In genomic region chr19:38849147-38849745, GRCh38 we compare ENCODE assay signal across 1 cellular context.
TF ChIP-seq lines count a peak whose summit lies in the region.

No MANE protein-coding gene starts in this region.

TF ChIP-seq in K562, 482 proteins besides CTCF, POLR2A, EP300 and RAD21 (continued from another document and continues in another):
- TF ChIP-seq ZHX1 (conservative IDR thresholded peaks at IDR 0.05; ENCODE audit: low read length) (no peak), TCF7L2 (IDR thresholded peaks at IDR 0.05; ENCODE audit: low read depth, low read length) (no peak), FIP1L1 (IDR thresholded peaks at IDR 0.05; ENCODE audit: low read depth, low read length, poor library complexity, severe bottlenecking) (no peak), KDM5B (IDR thresholded peaks at IDR 0.05; ENCODE audit: insufficient replicate concordance, low read depth, low read length) (no peak), GATAD2A (IDR thresholded peaks at IDR 0.05) (no peak), ERF (CRISPR knock-in tag; IDR thresholded peaks at IDR 0.05) (peak; percentile 11; the same call in 1 of the 2 replicates), YBX1 (IDR thresholded peaks at IDR 0.05) (no peak), SMARCE1 (IDR thresholded peaks at IDR 0.05) (no peak), NFE2L1 (tag; IDR thresholded peaks at IDR 0.05; ENCODE audit: borderline replicate concordance, low read depth) (no peak), ATF1 (CRISPR knock-in tag; IDR thresholded peaks at IDR 0.05) (no peak), ATF1 (tag; IDR thresholded peaks at IDR 0.05) (no peak), ZBTB5 (IDR thresholded peaks at IDR 0.05) (no peak), COPS2 (conservative IDR thresholded peaks at IDR 0.05) (no peak), JUND (IDR thresholded peaks at IDR 0.05; ENCODE audit: borderline replicate concordance, low read depth, low read length) (peak; percentile 28; the same call in 1 of the 2 replicates), JUND (tag; IDR thresholded peaks at IDR 0.05; ENCODE audit: borderline replicate concordance, low read depth, low read length) (no peak; the same call in 2 of the 3 replicates), PRMT5 (CRISPR knock-in tag; IDR thresholded peaks at IDR 0.05) (no peak), DEAF1 (CRISPR knock-in tag; IDR thresholded peaks at IDR 0.05) (no peak), ZNF583 (CRISPR knock-in tag; IDR thresholded peaks at IDR 0.05) (no peak), CBX5 (IDR thresholded peaks at IDR 0.05; ENCODE audit: borderline replicate concordance, low read depth) (no peak), NFE2 (IDR thresholded peaks at IDR 0.05; ENCODE audit: low read depth) (no peak), HSF4 (CRISPR knock-in tag; IDR thresholded peaks at IDR 0.05; ENCODE audit: borderline replicate concordance) (no peak), ZNF75A (CRISPR knock-in tag; IDR thresholded peaks at IDR 0.05) (no peak), ZSCAN32 (CRISPR knock-in tag; IDR thresholded peaks at IDR 0.05) (no peak), TEAD1 (CRISPR knock-in tag; IDR thresholded peaks at IDR 0.05) (peak; percentile 6 to 55; a peak in 2 of 4 replicates), ZFP1 (CRISPR knock-in tag; IDR thresholded peaks at IDR 0.05) (peak; percentile 46; the same call in 1 of the 2 replicates), MNT (conservative IDR thresholded peaks at IDR 0.05) (peak; percentile 95 to 97), E2F3 (CRISPR knock-in tag; IDR thresholded peaks at IDR 0.05) (peak; percentile 39; the same call in 1 of the 2 replicates), NCOA1 (IDR thresholded peaks at IDR 0.05; ENCODE audit: low read depth) (no peak; the same call in 1 of the 2 replicates), EP400 (IDR thresholded peaks at IDR 0.05) (peak; percentile 80), TFAP4 (CRISPR knock-in tag; IDR thresholded peaks at IDR 0.05; ENCODE audit: borderline replicate concordance) (peak; percentile 72), RBM39 (optimal IDR thresholded peaks at IDR 0.05; ENCODE audit: low read depth, low read length) (no peak), ZBED1 (IDR thresholded peaks at IDR 0.05) (no peak), MTF1 (CRISPR knock-in tag; IDR thresholded peaks at IDR 0.05; ENCODE audit: borderline replicate concordance) (no peak), ZNF79 (CRISPR knock-in tag; IDR thresholded peaks at IDR 0.05; ENCODE audit: low read depth) (no peak), ZNF263 (CRISPR knock-in tag; IDR thresholded peaks at IDR 0.05; ENCODE audit: borderline replicate concordance) (no peak), GABPB1 (CRISPR knock-in tag; IDR thresholded peaks at IDR 0.05) (no peak), MTA1 (IDR thresholded peaks at IDR 0.05; ENCODE audit: borderline replicate concordance) (no peak), ZNF449 (CRISPR knock-in tag; IDR thresholded peaks at IDR 0.05) (no peak), NCOA4 (IDR thresholded peaks at IDR 0.05; ENCODE audit: partially characterized antibody) (no peak), HCFC1 (IDR thresholded peaks at IDR 0.05; ENCODE audit: low read depth, low read length) (peak; percentile 61), CREB5 (CRISPR knock-in tag; IDR thresholded peaks at IDR 0.05) (no peak), GMEB1 (CRISPR knock-in tag; IDR thresholded peaks at IDR 0.05) (peak; percentile 67; the same call in 1 of the 2 replicates), SIN3A (IDR thresholded peaks at IDR 0.05; ENCODE audit: borderline replicate concordance in 2 of 2, control insufficient read depth in 1 of 2, low read depth in 2 of 2, low read length in 2 of 2) (peak in 1 of 2 experiments; percentile 91; a peak in 1 of 4 replicates), ETS1 (conservative IDR thresholded peaks at IDR 0.05; ENCODE audit: control insufficient read depth, low read depth, low read length) (no peak), NR3C1 (CRISPR knock-in tag; IDR thresholded peaks at IDR 0.05) (peak; percentile 86), ARID3B (CRISPR knock-in tag; IDR thresholded peaks at IDR 0.05; ENCODE audit: borderline replicate concordance) (no peak), ZNF274 (IDR thresholded peaks at IDR 0.05; ENCODE audit: borderline replicate concordance, low read depth, low read length) (0 out of 2 replicates have a peak, but pooled peaks have one; percentile 19), BRD4 (IDR thresholded peaks at IDR 0.05) (no peak), MIER1 (IDR thresholded peaks at IDR 0.05; ENCODE audit: low read depth) (no peak)
